8 cellular contexts compared by ENCODE assay signal in the genomic region with DNA sequence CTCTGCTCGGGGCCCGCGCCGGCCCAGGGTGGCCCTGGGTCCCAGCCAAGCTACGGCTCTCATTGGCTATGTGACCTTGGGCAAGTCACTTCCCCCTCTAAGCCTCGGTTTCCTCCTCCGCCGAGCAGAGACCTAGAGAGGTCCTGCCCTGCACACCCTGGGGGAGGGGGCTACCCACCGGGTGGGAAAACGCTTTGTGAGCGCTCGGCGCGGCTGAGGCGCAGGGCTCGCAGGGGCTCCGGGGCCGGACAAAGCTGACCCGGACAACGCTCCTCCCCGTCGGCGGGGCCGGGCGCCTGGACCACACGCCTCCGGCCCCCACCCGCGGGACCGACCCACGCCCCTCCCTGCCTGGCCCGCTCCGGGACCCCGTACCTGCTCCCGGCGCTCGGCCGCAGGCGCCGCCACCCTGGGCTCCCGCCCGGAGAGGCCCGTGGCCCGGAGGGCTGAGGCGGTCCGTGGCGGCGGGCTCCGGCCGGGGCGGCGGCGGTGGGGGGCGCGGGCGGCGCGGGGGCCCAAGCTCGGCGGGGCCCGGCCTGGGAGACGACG.
DNase-seq lines count a peak whose midpoint lies in the region; ATAC-seq and TF ChIP-seq lines count a peak whose summit lies in the region.

No MANE protein-coding gene starts in this region.

- H3K9me3 Mint-ChIP-seq in immature natural killer cell: no peaks in the 10 kb centered on the region

- in situ Hi-C loops in astrocyte of the spinal cord (cut with HindIII; ENCODE audit: low sequenced_read_pairs): no loop called here

- TF ChIP-seq CTCF in BE2C (IDR thresholded peaks at IDR 0.05; ENCODE audit: low read depth, low read length) (no peak), astrocyte of the spinal cord (IDR thresholded peaks at IDR 0.05; ENCODE audit: low read depth, low read length) (no peak)

- H3K4me1 Mint-ChIP-seq in immature natural killer cell: peaks cover 44 to 56% of the 10 kb centered on the region in 2 donors

- H3K4me3 ChIP-seq in BE2C (ENCODE audit: low read depth, low read length): peak overlapping the region; percentile 88
- peak overlapping the region; percentile 91 for H3K4me3 ChIP-seq in astrocyte of the spinal cord (ENCODE audit: low read depth, low read length)

- 0 out of 2 replicates have a peak, but pooled peaks cover 6% of the 10 kb centered on the region for H3K4me1 ChIP-seq in BE2C

- peak; percentile 46 for ATAC-seq in GM19351 (IDR thresholded peaks at IDR 0.05; ENCODE audit: unreplicated experiment)
- peak; percentile 34 for ATAC-seq in HG03457 (IDR thresholded peaks at IDR 0.05; ENCODE audit: unreplicated experiment)

- no peaks in the 10 kb centered on the region for H3K36me3 Mint-ChIP-seq in immature natural killer cell

- H3K36me3 ChIP-seq in BE2C: no peaks in the 10 kb centered on the region

- H3K27ac Mint-ChIP-seq in immature natural killer cell: peak overlapping the region; percentile 85 to 94 (median 90)

- no peaks in the 10 kb centered on the region for H3K9me3 ChIP-seq in BE2C

- H3K27me3 ChIP-seq in BE2C: no peaks in the 10 kb centered on the region

- peak overlapping the region; percentile 76 to 92 (median 82) for H3K4me3 Mint-ChIP-seq in immature natural killer cell

- peak; percentile 61 for DNase-seq in BE2C
- DNase-seq in T-helper 1 cell: peak; percentile 21 to 67 (median 39)
- DNase-seq in astrocyte of the spinal cord (ENCODE audit: low read depth, low spot score): peak; percentile 8
- DNase-seq in immature natural killer cell: peak; percentile 47 to 50 (median 47)
- peak in 3 of 4 experiments; percentile 23 to 53 (median 31) for DNase-seq in stimulated activated CD4-positive, alpha-beta T cell treated with anti-CD3 and anti-CD28 coated beads, Interleukin-1b, Interleukin-23, amount 100 ng/mL, for 24 hours (ENCODE audit: low read depth in 4 of 4, low spot score in 1 of 4)
- DNase-seq in NCI-H524 treated with DMSO at 0.1 percent for 48 hours (lab: John Stamatoyannopoulos, UW): no peak

- H3K27me3 Mint-ChIP-seq in immature natural killer cell (ENCODE audit: low read depth in 3 of 3): peaks cover 7 to 13% (median 9%) of the 10 kb centered on the region in 3 donors
